In the genomic region with DNA sequence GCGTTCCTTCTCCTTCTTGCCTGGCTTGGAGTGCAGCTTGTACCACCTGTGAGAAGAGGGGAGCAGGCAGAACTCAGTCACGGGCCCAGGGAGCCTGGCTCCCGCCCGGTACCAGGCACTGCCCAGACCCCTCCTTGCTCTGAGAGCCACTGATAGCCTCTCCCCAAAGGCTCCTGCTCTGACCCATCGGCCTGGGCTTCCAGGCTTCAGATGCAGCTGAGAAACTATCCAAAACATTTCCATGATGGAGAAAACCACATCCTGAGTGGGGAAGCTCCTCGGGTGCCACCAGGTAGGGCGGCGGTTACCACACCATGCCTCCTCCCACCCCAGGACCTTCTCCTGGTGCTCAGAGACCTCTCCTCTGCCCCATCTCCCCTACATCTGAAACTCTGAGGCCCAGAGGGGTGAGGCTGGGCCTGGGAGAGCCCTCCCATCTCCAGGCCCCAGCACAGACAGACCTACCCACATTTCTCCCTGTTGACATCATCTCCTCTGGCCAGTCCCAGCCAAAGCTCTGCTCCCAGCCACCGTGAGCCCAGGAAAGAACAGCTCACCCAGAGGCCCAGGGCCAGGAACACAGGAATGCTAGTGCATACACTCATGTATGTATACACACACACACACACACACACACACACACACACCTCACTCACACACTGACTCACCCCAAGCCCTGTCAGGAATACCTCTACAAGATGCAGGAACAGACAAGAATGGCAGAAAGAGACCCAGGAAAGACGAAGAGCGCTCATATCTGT, we compare ENCODE assay signal across 12 cellular contexts. TPM values are rescaled to one million over a fixed set of nuclear protein-coding genes. Genes with fewer than 3 reads are reported as not detected.
DNase-seq lines count a peak whose midpoint lies in the region; TF ChIP-seq lines count a peak whose summit lies in the region.
"Had no signal": no experiment of that assay in that cellular context is flagged by ENCODE, and none has a peak within 500 bp of the region (broad histone marks: within the 10 kb centered on the region; RNA-seq: fewer than 3 reads in every experiment).

No MANE protein-coding gene starts in this region.

- peak overlapping the region; percentile 32 for H3K9ac ChIP-seq in fibroblast of lung (ENCODE audit: insufficient read depth, low read length)

- peaks cover 16% of the 10 kb centered on the region for H3K4me1 ChIP-seq in fibroblast of lung (ENCODE audit: control insufficient read depth, extremely low read depth, insufficient read depth, low read length)

- peaks cover 57% of the 10 kb centered on the region for H3K79me2 ChIP-seq in fibroblast of lung (ENCODE audit: control insufficient read depth, insufficient read depth, low read length)

- no peak overlapping the region for H2AFZ ChIP-seq in fibroblast of lung (ENCODE audit: low read length)

- H3K27me3 ChIP-seq in fibroblast of lung (ENCODE audit: control insufficient read depth, insufficient read depth, low read length): no peaks in the 10 kb centered on the region

- no peaks in the 10 kb centered on the region for H3K9me3 ChIP-seq in fibroblast of lung (ENCODE audit: control insufficient read depth, insufficient read depth, low read depth, low read length)

- H3K36me3 ChIP-seq in fibroblast of lung (ENCODE audit: control insufficient read depth, insufficient read depth, low read length): peaks cover 19% of the 10 kb centered on the region

- DNase-seq in AG08396 (ENCODE audit: low spot score) (peak; percentile 97), RPMI7951 (ENCODE audit: low read depth) (peak; percentile 94), fibroblast of lung (ENCODE audit: low read depth in 2 of 2) (peak; percentile 96 to 100), non-pigmented ciliary epithelial cell (ENCODE audit: low read depth) (peak; percentile 99), NOMO-1 (lab: John Stamatoyannopoulos, UW; ENCODE audit: unreplicated experiment in 2 of 2) (no peak), midbrain (lab: John Stamatoyannopoulos, UW) (no peak), NCI-H187 treated with DMSO at 0.1 percent for 48 hours (lab: John Stamatoyannopoulos, UW) (no peak)
- DNase-seq in activated CD4-positive, alpha-beta T cell treated with anti-CD3 and anti-CD28 coated beads for 1 hour: no peak
- DNase-seq: activated B cell treated with CpG ODN at 0.5 μM for 24 hours; effector memory CD4-positive, alpha-beta T cell; stimulated activated CD4-positive, alpha-beta T cell treated with anti-CD3 and anti-CD28 coated beads, Interleukin-1b, Interleukin-23, amount 100 ng/mL, for 48 hours had no signal

- no peak overlapping the region for H3K4me3 ChIP-seq in fibroblast of lung (replicated peaks in 1 of 4; ENCODE audit: control extremely low read depth in 1 of 4, insufficient read depth in 1 of 4, low read depth in 3 of 4, low read length in 4 of 4)
- H3K4me3 ChIP-seq: K562 had no signal

- H4K20me1 ChIP-seq in fibroblast of lung (ENCODE audit: control insufficient read depth, extremely low read depth, insufficient read depth, low read length): no peaks in the 10 kb centered on the region

- H3K4me2 ChIP-seq in fibroblast of lung (ENCODE audit: extremely low read depth, insufficient read depth, low read length): peak overlapping the region; percentile 1

- H3K27ac ChIP-seq in fibroblast of lung (ENCODE audit: insufficient read depth, low read length): peak overlapping the region; percentile 70

- no peak for TF ChIP-seq CTCF in fibroblast of lung (conservative IDR thresholded peaks at IDR 0.05 in 1 of 2, IDR thresholded peaks at IDR 0.05 in 1 of 2; ENCODE audit: low read depth in 1 of 2, low read length in 2 of 2)

RNA-seq across cellular contexts. Expression of gene SFXN5, which starts 17.9 kb away (rescaled TPM):
- total RNA-seq in RPMI7951 (2014; rRNA removed; shearing (Covaris generic)): 8.7 and 18.3 TPM in 2 replicates
- 10.0 and 13.9 TPM in 2 replicates for total RNA-seq in fibroblast of lung
- 5.8 and 11.0 TPM in 2 replicates for polyA plus RNA-seq in fibroblast of lung
- 5.7 and 11.0 TPM in 2 replicates for polyA plus RNA-seq in fibroblast of lung (2012)
- polyA minus RNA-seq in fibroblast of lung (ENCODE audit: low replicate concordance): 14.8 and 24.7 TPM in 2 replicates

RNA-seq across cellular contexts. Expression of gene RAB11FIP5, which starts 23.3 kb away (rescaled TPM):
- 13.1 and 15.1 TPM in 2 replicates for total RNA-seq in RPMI7951 (2014; rRNA removed; shearing (Covaris generic))
- total RNA-seq in fibroblast of lung: 22.3 and 35.0 TPM in 2 replicates
- polyA plus RNA-seq in fibroblast of lung: 27.7 TPM in 2 replicates
- polyA plus RNA-seq in fibroblast of lung (2012): 29.7 and 35.4 TPM in 2 replicates
- polyA minus RNA-seq in fibroblast of lung (ENCODE audit: low replicate concordance): 68.2 and 91.5 TPM in 2 replicates

Comparison
In these comparisons a context has a peak if more than half of its experiments do, and no peak if none do; other contexts are left out.
1. DNase-seq: peak in AG08396 (single experiment), RPMI7951 (single experiment), fibroblast of lung (2 of 2) and non-pigmented ciliary epithelial cell (single experiment); none in NOMO-1 (0 of 2), activated CD4-positive, alpha-beta T cell treated with anti-CD3 and anti-CD28 coated beads for 1 hour (single experiment), midbrain (single experiment) and NCI-H187 treated with DMSO at 0.1 percent for 48 hours (single experiment).